8 cellular contexts compared by ENCODE assay signal in the genomic region with DNA sequence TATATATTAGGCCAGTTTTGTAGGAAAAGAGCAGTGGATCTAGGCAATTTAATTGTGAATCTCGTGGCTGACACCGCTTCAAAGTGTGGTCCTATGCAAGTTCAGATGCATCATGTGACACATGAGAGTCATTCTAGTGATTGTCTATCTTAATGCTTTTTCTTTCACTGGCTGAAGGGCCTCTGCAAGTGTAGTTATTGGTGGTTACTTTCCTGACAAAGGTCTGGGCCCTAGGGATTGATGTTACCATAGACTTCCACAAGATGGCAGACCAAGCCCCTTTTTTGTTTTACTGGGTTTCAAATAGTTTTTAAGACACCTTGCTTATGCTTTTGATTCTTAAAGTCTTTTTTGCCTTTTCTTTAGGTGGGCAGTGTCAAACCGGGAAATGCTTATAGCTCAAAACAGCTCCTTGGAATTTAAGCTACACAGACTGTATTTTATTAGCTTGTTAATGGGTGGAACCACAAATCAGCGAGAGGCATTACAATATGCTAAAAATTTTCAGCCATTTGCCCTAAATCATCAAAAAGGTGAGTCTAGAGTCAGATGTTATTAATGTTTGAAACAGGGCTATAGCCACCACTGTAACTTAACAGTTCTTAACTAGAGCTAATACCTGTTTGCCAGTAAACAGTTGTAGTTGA. TPM values are rescaled to one million over a fixed set of nuclear protein-coding genes. Genes with fewer than 3 reads are reported as not detected.
A peak's percentile ranks its signal among the peaks of the same experiment; 100 is the strongest.
DNase-seq lines count a peak whose midpoint lies in the region; ATAC-seq and TF ChIP-seq lines count a peak whose summit lies in the region.

No MANE protein-coding gene starts in this region.

- POLR2A ChIA-PET in HEK293 (lab: Yijun Ruan, JAX), result no interaction called here

- peaks cover 9% of the 10 kb centered on the region for H4K20me1 ChIP-seq in hepatocyte (ENCODE audit: insufficient read depth, poor library complexity, severe bottlenecking)

- no peak for ATAC-seq in GM21717 (IDR thresholded peaks at IDR 0.05; ENCODE audit: unreplicated experiment)

- DNase-seq in NCI-H524 (lab: John Stamatoyannopoulos, UW), result peak; percentile 26 to 62
- no peak for DNase-seq in NCI-H524 treated with DMSO at 0.1 percent for 48 hours (lab: John Stamatoyannopoulos, UW)
- DNase-seq in NCI-H345 treated with DMSO at 0.1 percent for 48 hours (lab: John Stamatoyannopoulos, UW; ENCODE audit: unreplicated experiment), result peak; percentile 24
- peak; percentile 39 for DNase-seq in amniotic epithelial cell (ENCODE audit: low read depth)
- peak; percentile 59 for DNase-seq in hepatocyte (ENCODE audit: low spot score)
- DNase-seq in spleen, result no peak

- H3K36me3 ChIP-seq in HEK293 (ENCODE audit: control insufficient read depth in 2 of 2, insufficient read depth in 1 of 2, low read length in 2 of 2) (peaks cover 14 to 29% of the 10 kb centered on the region in 2 experiments), hepatocyte (replicated peaks; ENCODE audit: insufficient read depth, low read depth) (no peaks in the 10 kb centered on the region), spleen (peaks cover 0 to 64% (median 27%) of the 10 kb centered on the region in 6 donors)

- H3K27ac ChIP-seq in HEK293 (ENCODE audit: extremely low read depth, low read depth, low read length) (no peak overlapping the region), hepatocyte (no peak overlapping the region), spleen (peak overlapping the region in 4 of 8 donors; percentile 5 to 26 (median 14))

- TF ChIP-seq CTCF in HEK293 (tag by site-specific recombination; IDR thresholded peaks at IDR 0.05), result 0 out of 2 replicates have a peak, but pooled peaks have one; percentile 14
- peak; percentile 73 for TF ChIP-seq CTCF in hepatocyte (IDR thresholded peaks at IDR 0.05; ENCODE audit: poor library complexity)
- TF ChIP-seq CTCF in spleen (IDR thresholded peaks at IDR 0.05 in 8 of 11, conservative IDR thresholded peaks at IDR 0.05 in 3 of 11), result peak; percentile 55 to 81 (median 74)

- H3K79me2 ChIP-seq in hepatocyte, result peaks cover 19% of the 10 kb centered on the region

- CTCF ChIA-PET in HEK293 (lab: Yijun Ruan, JAX), result interaction anchor here (0.6 to 3.5 kb wide), 20 partner anchors 9 to 544 kb away, joined by 3 to 32 read pairs (median 4); no protein-coding TSS in a partner anchor

- no peak overlapping the region for H3K4me3 ChIP-seq in HEK293 (ENCODE audit: low read depth, low read length)
- no peak overlapping the region for H3K4me3 ChIP-seq in hepatocyte
- no peak overlapping the region for H3K4me3 ChIP-seq in spleen

- H3K27me3 ChIP-seq in hepatocyte (no peaks in the 10 kb centered on the region), spleen (replicated peaks in 1 of 7) (no peaks in the 10 kb centered on the region)

- no peak overlapping the region for H2AFZ ChIP-seq in hepatocyte

- H3K4me2 ChIP-seq in hepatocyte, result no peak overlapping the region

- TF ChIP-seq POLR2A in spleen (IDR thresholded peaks at IDR 0.05), result no peak

- H3K9me3 ChIP-seq in HEK293 (ENCODE audit: control insufficient read depth, insufficient read depth, low read depth, low read length), result no peaks in the 10 kb centered on the region
- no peaks in the 10 kb centered on the region for H3K9me3 ChIP-seq in hepatocyte (ENCODE audit: low read depth)
- no peaks in the 10 kb centered on the region for H3K9me3 ChIP-seq in spleen

- 61% methylated on average over 4 of the region's 4 CpGs for WGBS in hepatocyte (ENCODE audit: low lambda C conversion rate, missing lambda C conversion rate)
- WGBS in spleen, 5 donors, result 62 to 74% (median 71%) methylated on average over 4 of the region's 4 CpGs

- H3K4me1 ChIP-seq in HEK293 (ENCODE audit: control insufficient read depth, insufficient read depth, low read length), result peaks cover 4% of the 10 kb centered on the region; the same call in 1 of the 2 replicates
- H3K4me1 ChIP-seq in hepatocyte (ENCODE audit: insufficient read depth), result no peaks in the 10 kb centered on the region
- peaks cover 0 to 30% (median 10%) of the 10 kb centered on the region in 6 donors for H3K4me1 ChIP-seq in spleen

- intact Hi-C loops in spleen (cut with DNase I; ENCODE audit: low total_unique reads), result no loop called here

- no peaks in the 10 kb centered on the region for H3K9me2 ChIP-seq in hepatocyte (replicated peaks; ENCODE audit: insufficient read depth)

TF ChIP-seq in HEK293, 187 proteins besides CTCF, POLR2A, EP300 and RAD21:
- TF ChIP-seq ZBTB17 (tag by site-specific recombination; IDR thresholded peaks at IDR 0.05) (0 out of 2 replicates have a peak, but pooled peaks have one; percentile 8), ZNF654 (tag by site-specific recombination; IDR thresholded peaks at IDR 0.05; ENCODE audit: low read depth) (peak; percentile 54), PRDM1 (tag by site-specific recombination; IDR thresholded peaks at IDR 0.05) (peak; percentile 78), ZBTB6 (tag by site-specific recombination; IDR thresholded peaks at IDR 0.05) (no peak)

RNA-seq across cellular contexts. Expression of gene CD8A, which starts 25.9 kb away (rescaled TPM):
- total RNA-seq in hepatocyte, result 0.33 TPM in 1 of 2 replicates, not detected in the other
- 0.21 TPM in 1 of 2 replicates, not detected in the other for polyA plus RNA-seq in hepatocyte
- total RNA-seq in spleen, result 100 to 1,000 TPM in 4 of 7 donors, 10 to 100 TPM in 3; 91.2 to 182 (median 111) TPM
- polyA plus RNA-seq in spleen, result 10 to 100 TPM; 14.2 to 47.8 (median 21.4) TPM

RNA-seq across cellular contexts. Expression of gene RMND5A, which starts 44.7 kb away (rescaled TPM):
- total RNA-seq in hepatocyte, result 72.3 and 80.8 TPM in 2 replicates
- polyA plus RNA-seq in hepatocyte, result 23.0 and 25.7 TPM in 2 replicates
- 10 to 100 TPM; 25.4 to 56.5 (median 37.5) TPM for total RNA-seq in spleen
- polyA plus RNA-seq in spleen, result 10 to 100 TPM in 1 of 3 donors, 1 to 10 TPM in 2; 6.0 to 11.6 (median 9.8) TPM

Comparison
In these comparisons a context has a peak if more than half of its experiments do, and no peak if none do; other contexts are left out.
1. DNase-seq: peak in NCI-H524 (2 of 2), NCI-H345 treated with DMSO at 0.1 percent for 48 hours (single experiment), amniotic epithelial cell (single experiment) and hepatocyte (single experiment); none in NCI-H524 treated with DMSO at 0.1 percent for 48 hours (single experiment) and spleen (single experiment).
2. CTCF ChIP-seq: peak in every context shown above with its lines; median percentile 74 in spleen; 73 in hepatocyte; 14 in HEK293.
3. RNA of gene CD8A, which starts 25.9 kb away (total RNA-seq): 91.2 to 182 TPM in spleen; 0.33 TPM in hepatocyte; every median in the first group is over 10 times any median in the second.